Comparison of ENCODE assay signal across 9 cellular contexts in the genomic region with DNA sequence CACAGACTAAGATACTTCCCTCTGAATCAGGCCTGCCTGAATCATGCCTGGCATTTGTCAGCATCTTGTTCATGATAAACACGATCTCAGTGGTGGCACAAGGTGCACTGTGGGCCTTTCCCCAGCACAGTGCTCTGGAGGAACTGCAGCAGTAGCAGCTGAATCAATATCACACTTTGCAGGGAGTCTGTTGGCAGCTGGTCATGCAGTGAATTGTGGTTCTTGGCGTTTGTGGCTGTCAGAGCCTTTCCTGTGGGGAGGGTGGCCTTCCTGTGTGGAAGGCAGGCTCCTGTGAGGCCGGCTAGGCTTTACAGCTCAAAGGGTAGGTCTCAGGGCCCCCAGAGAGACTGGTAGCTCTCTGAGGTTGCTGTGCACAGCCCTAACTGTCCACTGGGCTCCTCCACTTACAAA. TPM values are rescaled to one million over a fixed set of nuclear protein-coding genes. Genes with fewer than 3 reads are reported as not detected.
DNase-seq lines count a peak whose midpoint lies in the region; ATAC-seq and TF ChIP-seq lines count a peak whose summit lies in the region.
"Had no signal": no experiment of that assay in that cellular context is flagged by ENCODE, and none has a peak within 500 bp of the region (broad histone marks: within the 10 kb centered on the region; RNA-seq: fewer than 3 reads in every experiment).

No MANE protein-coding gene starts in this region.

- no peaks in the 10 kb centered on the region for H3K27me3 ChIP-seq in BE2C

- H3K4me1 ChIP-seq in BE2C: peaks cover 65% of the 10 kb centered on the region

- intact Hi-C loops in activated T-helper 2 cell treated with anti-CD3 and anti-CD28 coated beads, Interferon-gamma antibody, Interleukin-2, Interleukin-4, amounts not matched to agents 10 μg/mL and 5 μg/mL and 100 μg/mL, durations not matched to agents 14 hours and 24 hours and 36 hours (cut with micrococcal nuclease): no loop called here

- H3K4me1 Mint-ChIP-seq in T-helper 2 cell treated with Interferon-gamma antibody and Interleukin-4, amounts not matched to agents 5 μg/mL and 100 μg/mL, for 36 hours (ENCODE audit: low read depth): no peaks in the 10 kb centered on the region
- no peaks in the 10 kb centered on the region for H3K4me1 Mint-ChIP-seq in activated T-helper 2 cell treated with anti-CD3 and anti-CD28 coated beads, Interferon-gamma antibody, Interleukin-2, Interleukin-4, amounts not matched to agents 10 μg/mL and 5 μg/mL and 100 μg/mL, durations not matched to agents 14 hours and 24 hours and 36 hours (ENCODE audit: low read depth)

- no peaks in the 10 kb centered on the region for H3K9me3 ChIP-seq in BE2C

- peaks cover 36% of the 10 kb centered on the region for H3K27me3 Mint-ChIP-seq in T-helper 2 cell treated with Interferon-gamma antibody and Interleukin-4, amounts not matched to agents 5 μg/mL and 100 μg/mL, for 36 hours (ENCODE audit: low read depth)
- peaks cover 46% of the 10 kb centered on the region for H3K27me3 Mint-ChIP-seq in activated T-helper 2 cell treated with anti-CD3 and anti-CD28 coated beads, Interferon-gamma antibody, Interleukin-2, Interleukin-4, amounts not matched to agents 10 μg/mL and 5 μg/mL and 100 μg/mL, durations not matched to agents 14 hours and 24 hours and 36 hours (ENCODE audit: low read depth)

- peak; percentile 68 for DNase-seq in BE2C
- DNase-seq in HT1080 (ENCODE audit: low read depth): peak; percentile 48
- peak; percentile 91 for DNase-seq in SHP77 treated with DMSO at 0.1 percent for 48 hours (lab: John Stamatoyannopoulos, UW)
- DNase-seq in iris pigment epithelial cell (ENCODE audit: low read depth): peak; percentile 32
- DNase-seq in T-helper 2 cell treated with Interferon-gamma antibody and Interleukin-4, amounts not matched to agents 5 μg/mL and 100 μg/mL, for 36 hours (ENCODE audit: low spot score): no peak
- no peak for DNase-seq in amniotic stem cell (lab: John Stamatoyannopoulos, UW)
- no peak for DNase-seq in activated T-helper 2 cell treated with anti-CD3 and anti-CD28 coated beads, Interferon-gamma antibody, Interleukin-2, Interleukin-4, amounts not matched to agents 10 μg/mL and 5 μg/mL and 100 μg/mL, durations not matched to agents 14 hours and 24 hours and 36 hours (ENCODE audit: low spot score)
- DNase-seq: activated naive CD8-positive, alpha-beta T cell treated with anti-CD3 and anti-CD28 coated beads, Interleukin-2, amount 10 ng/mL, durations not matched to agents 7 days and 5 days had no signal

- no peak for TF ChIP-seq CTCF in BE2C (IDR thresholded peaks at IDR 0.05; ENCODE audit: low read depth, low read length)

- H3K4me3 ChIP-seq in BE2C (ENCODE audit: low read depth, low read length): no peak overlapping the region

- H3K4me3 Mint-ChIP-seq in T-helper 2 cell treated with Interferon-gamma antibody and Interleukin-4, amounts not matched to agents 5 μg/mL and 100 μg/mL, for 36 hours: no peak overlapping the region
- no peak overlapping the region for H3K4me3 Mint-ChIP-seq in activated T-helper 2 cell treated with anti-CD3 and anti-CD28 coated beads, Interferon-gamma antibody, Interleukin-2, Interleukin-4, amounts not matched to agents 10 μg/mL and 5 μg/mL and 100 μg/mL, durations not matched to agents 14 hours and 24 hours and 36 hours (ENCODE audit: low read depth)
- H3K4me3 Mint-ChIP-seq: activated naive CD8-positive, alpha-beta T cell treated with anti-CD3 and anti-CD28 coated beads, Interleukin-2, amount 10 ng/mL, durations not matched to agents 7 days and 5 days had no signal

- H3K36me3 ChIP-seq in BE2C: no peaks in the 10 kb centered on the region

- no peaks in the 10 kb centered on the region for H3K36me3 Mint-ChIP-seq in T-helper 2 cell treated with Interferon-gamma antibody and Interleukin-4, amounts not matched to agents 5 μg/mL and 100 μg/mL, for 36 hours (ENCODE audit: low read depth)
- no peaks in the 10 kb centered on the region for H3K36me3 Mint-ChIP-seq in activated T-helper 2 cell treated with anti-CD3 and anti-CD28 coated beads, Interferon-gamma antibody, Interleukin-2, Interleukin-4, amounts not matched to agents 10 μg/mL and 5 μg/mL and 100 μg/mL, durations not matched to agents 14 hours and 24 hours and 36 hours (ENCODE audit: low read depth)
- H3K36me3 Mint-ChIP-seq: activated naive CD8-positive, alpha-beta T cell treated with anti-CD3 and anti-CD28 coated beads, Interleukin-2, amount 10 ng/mL, durations not matched to agents 7 days and 5 days had no signal

- H3K27ac Mint-ChIP-seq in T-helper 2 cell treated with Interferon-gamma antibody and Interleukin-4, amounts not matched to agents 5 μg/mL and 100 μg/mL, for 36 hours: no peak overlapping the region
- no peak overlapping the region for H3K27ac Mint-ChIP-seq in activated T-helper 2 cell treated with anti-CD3 and anti-CD28 coated beads, Interferon-gamma antibody, Interleukin-2, Interleukin-4, amounts not matched to agents 10 μg/mL and 5 μg/mL and 100 μg/mL, durations not matched to agents 14 hours and 24 hours and 36 hours
- H3K27ac Mint-ChIP-seq: activated naive CD8-positive, alpha-beta T cell treated with anti-CD3 and anti-CD28 coated beads, Interleukin-2, amount 10 ng/mL, durations not matched to agents 7 days and 5 days had no signal

- no peaks in the 10 kb centered on the region for H3K9me3 Mint-ChIP-seq in T-helper 2 cell treated with Interferon-gamma antibody and Interleukin-4, amounts not matched to agents 5 μg/mL and 100 μg/mL, for 36 hours
- no peaks in the 10 kb centered on the region for H3K9me3 Mint-ChIP-seq in activated T-helper 2 cell treated with anti-CD3 and anti-CD28 coated beads, Interferon-gamma antibody, Interleukin-2, Interleukin-4, amounts not matched to agents 10 μg/mL and 5 μg/mL and 100 μg/mL, durations not matched to agents 14 hours and 24 hours and 36 hours
- H3K9me3 Mint-ChIP-seq: activated naive CD8-positive, alpha-beta T cell treated with anti-CD3 and anti-CD28 coated beads, Interleukin-2, amount 10 ng/mL, durations not matched to agents 7 days and 5 days had no signal

- ATAC-seq in GM18519 (IDR thresholded peaks at IDR 0.05; ENCODE audit: low FRiP score, unreplicated experiment): no peak

RNA-seq across cellular contexts. Expression of a gene that starts 54.4 kb away (rescaled TPM):
- polyA plus RNA-seq in BE2C (2012; ENCODE audit: insufficient read depth, insufficient read length, low read depth): 57.2 TPM
- total RNA-seq in HT1080 (2014; rRNA removed; shearing (Covaris generic)): 24.3 and 34.0 TPM in 2 replicates
- polyA plus RNA-seq in HT1080 (2015; cell fraction: cytosol; rRNA removed): 28.5 and 31.5 TPM in 2 replicates
- 43.4 and 45.4 TPM in 2 replicates for polyA plus RNA-seq in HT1080 (2015; cell fraction: nucleus; rRNA removed)
- 94.6 and 102 TPM in 2 replicates for total RNA-seq in activated T-helper 2 cell treated with anti-CD3 and anti-CD28 coated beads, Interferon-gamma antibody, Interleukin-2, Interleukin-4, amounts not matched to agents 10 μg/mL and 5 μg/mL and 100 μg/mL, durations not matched to agents 14 hours and 24 hours and 36 hours

Comparison
In these comparisons a context has a peak if more than half of its experiments do, and no peak if none do; other contexts are left out.
1. DNase-seq: peak in BE2C (single experiment), HT1080 (single experiment), SHP77 treated with DMSO at 0.1 percent for 48 hours (single experiment) and iris pigment epithelial cell (single experiment); none in T-helper 2 cell treated with Interferon-gamma antibody and Interleukin-4, amounts not matched to agents 5 μg/mL and 100 μg/mL, for 36 hours (single experiment), amniotic stem cell (single experiment) and activated T-helper 2 cell treated with anti-CD3 and anti-CD28 coated beads, Interferon-gamma antibody, Interleukin-2, Interleukin-4, amounts not matched to agents 10 μg/mL and 5 μg/mL and 100 μg/mL, durations not matched to agents 14 hours and 24 hours and 36 hours (single experiment).